ENCODE assay signal across 9 cellular contexts in the genomic region with DNA sequence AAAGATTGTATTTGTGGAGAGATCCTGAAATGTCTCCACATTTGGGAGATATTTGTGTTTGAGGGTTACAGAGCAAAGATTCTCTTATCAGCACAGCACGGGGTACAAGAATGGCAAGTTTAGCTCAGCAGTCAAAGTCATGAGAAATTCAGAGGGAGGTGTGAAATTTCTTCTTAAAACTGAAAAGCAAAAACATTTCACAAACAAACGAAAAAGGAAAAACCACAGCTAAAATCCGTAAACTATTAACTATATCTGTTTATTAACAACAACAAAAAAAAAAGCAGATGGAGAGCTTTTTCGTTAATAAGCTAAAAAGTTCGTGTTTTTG. TPM values are rescaled to one million over a fixed set of nuclear protein-coding genes. Genes with fewer than 3 reads are reported as not detected.
DNase-seq lines count a peak whose midpoint lies in the region; ATAC-seq and TF ChIP-seq lines count a peak whose summit lies in the region.
"Had no signal": no experiment of that assay in that cellular context is flagged by ENCODE, and none has a peak within 500 bp of the region (broad histone marks: within the 10 kb centered on the region; RNA-seq: fewer than 3 reads in every experiment).

No MANE protein-coding gene starts in this region.

- TF ChIP-seq EP300 in suprapubic skin (IDR thresholded peaks at IDR 0.05): no peak

- peak overlapping the region; percentile 55 for H3K4me3 Mint-ChIP-seq in activated naive CD4-positive, alpha-beta T cell treated with anti-CD3 and anti-CD28 coated beads for 36 hours
- H3K4me3 Mint-ChIP-seq in activated T-helper 17 cell treated with anti-CD3 and anti-CD28 coated beads, Interleukin-2, amount 50 U/mL, for 72 hours: peak overlapping the region; percentile 81

- DNase-seq in activated naive CD4-positive, alpha-beta T cell treated with anti-CD3 and anti-CD28 coated beads for 36 hours: no peak
- DNase-seq in activated naive CD4-positive, alpha-beta T cell treated with anti-CD3 and anti-CD28 coated beads, Interleukin-2, amount 50 U/mL, for 16 hours: no peak
- DNase-seq in upper lobe of right lung: no peak
- DNase-seq in left colon: no peak
- no peak for DNase-seq in suprapubic skin (ENCODE audit: low spot score in 2 of 2)
- DNase-seq: midbrain had no signal

- H3K27me3 Mint-ChIP-seq in activated naive CD4-positive, alpha-beta T cell treated with anti-CD3 and anti-CD28 coated beads for 36 hours (ENCODE audit: low read depth): no peaks in the 10 kb centered on the region
- H3K27me3 Mint-ChIP-seq in activated T-helper 17 cell treated with anti-CD3 and anti-CD28 coated beads, Interleukin-2, amount 50 U/mL, for 72 hours: no peaks in the 10 kb centered on the region

- H3K27me3 ChIP-seq in upper lobe of right lung (no peaks in the 10 kb centered on the region), suprapubic skin (no peaks in the 10 kb centered on the region)

- ATAC-seq in HG02981 (IDR thresholded peaks at IDR 0.05; ENCODE audit: unreplicated experiment): peak; percentile 10
- ATAC-seq in activated T-helper 17 cell treated with anti-CD3 and anti-CD28 coated beads, Interleukin-2, amount 50 U/mL, for 72 hours (replicated peaks): peak; percentile 1
- no peak for ATAC-seq in upper lobe of right lung
- no peak for ATAC-seq in left colon
- ATAC-seq in GM21526 (IDR thresholded peaks at IDR 0.05; ENCODE audit: low FRiP score, unreplicated experiment): no peak

- H3K4me1 ChIP-seq in upper lobe of right lung (peaks cover 31% of the 10 kb centered on the region), suprapubic skin (peaks cover 20% of the 10 kb centered on the region)

- H3K27ac Mint-ChIP-seq in activated naive CD4-positive, alpha-beta T cell treated with anti-CD3 and anti-CD28 coated beads for 36 hours: peak overlapping the region; percentile 84
- peak overlapping the region; percentile 98 for H3K27ac Mint-ChIP-seq in activated T-helper 17 cell treated with anti-CD3 and anti-CD28 coated beads, Interleukin-2, amount 50 U/mL, for 72 hours

- WGBS in suprapubic skin: 84% methylated on average over 5 of the region's 5 CpGs

- no peaks in the 10 kb centered on the region for H3K36me3 Mint-ChIP-seq in activated naive CD4-positive, alpha-beta T cell treated with anti-CD3 and anti-CD28 coated beads for 36 hours (ENCODE audit: low read depth)
- H3K36me3 Mint-ChIP-seq in activated T-helper 17 cell treated with anti-CD3 and anti-CD28 coated beads, Interleukin-2, amount 50 U/mL, for 72 hours (ENCODE audit: low read depth): no peaks in the 10 kb centered on the region

- H3K36me3 ChIP-seq in upper lobe of right lung (no peaks in the 10 kb centered on the region), suprapubic skin (no peaks in the 10 kb centered on the region)

- no peaks in the 10 kb centered on the region for H3K9me3 Mint-ChIP-seq in activated naive CD4-positive, alpha-beta T cell treated with anti-CD3 and anti-CD28 coated beads for 36 hours
- no peaks in the 10 kb centered on the region for H3K9me3 Mint-ChIP-seq in activated T-helper 17 cell treated with anti-CD3 and anti-CD28 coated beads, Interleukin-2, amount 50 U/mL, for 72 hours

- TF ChIP-seq POLR2A in suprapubic skin (IDR thresholded peaks at IDR 0.05): no peak

- H3K9me3 ChIP-seq in upper lobe of right lung (no peaks in the 10 kb centered on the region), suprapubic skin (no peaks in the 10 kb centered on the region)

- H3K4me3 ChIP-seq in upper lobe of right lung: no peak overlapping the region
- no peak overlapping the region for H3K4me3 ChIP-seq in suprapubic skin

- H3K27ac ChIP-seq in upper lobe of right lung: peak overlapping the region; percentile 65
- no peak overlapping the region for H3K27ac ChIP-seq in suprapubic skin

- CTCF ChIA-PET in activated naive CD4-positive, alpha-beta T cell treated with anti-CD3 and anti-CD28 coated beads for 36 hours (lab: Charles Lee): interaction anchor here (0.8 to 7.6 kb wide), 19 partner anchors 24 to 471 kb away, joined by 3 to 190 read pairs (median 7); no protein-coding TSS in a partner anchor

- intact Hi-C loops in activated naive CD4-positive, alpha-beta T cell treated with anti-CD3 and anti-CD28 coated beads for 36 hours (cut with micrococcal nuclease): loop anchor here (2.0 to 5.0 kb wide), 2 partner anchors 78 to 576 kb away; no protein-coding TSS in a partner anchor
- intact Hi-C loops in upper lobe of right lung (cut with DNase I) (loop anchor here (10.0 kb wide), 3 partner anchors 206 to 454 kb away; no protein-coding TSS in a partner anchor), left colon (cut with DNase I, micrococcal nuclease) (loop anchor here in 1 of 2 donors (10.0 kb wide), 1 partner anchor 344 kb away; no protein-coding TSS in a partner anchor)

- TF ChIP-seq CTCF in upper lobe of right lung (IDR thresholded peaks at IDR 0.05) (no peak), suprapubic skin (IDR thresholded peaks at IDR 0.05) (no peak)

- peaks cover 80% of the 10 kb centered on the region for H3K4me1 Mint-ChIP-seq in activated naive CD4-positive, alpha-beta T cell treated with anti-CD3 and anti-CD28 coated beads for 36 hours (ENCODE audit: low read depth)
- peaks cover 76% of the 10 kb centered on the region for H3K4me1 Mint-ChIP-seq in activated T-helper 17 cell treated with anti-CD3 and anti-CD28 coated beads, Interleukin-2, amount 50 U/mL, for 72 hours

RNA-seq across cellular contexts. Expression of a gene that starts 41.0 kb away (rescaled TPM):
- 100 to 1,000 TPM; 336 to 338 TPM for total RNA-seq in activated naive CD4-positive, alpha-beta T cell treated with anti-CD3 and anti-CD28 coated beads for 36 hours
- 100 to 1,000 TPM; 309 to 471 TPM for total RNA-seq in activated T-helper 17 cell treated with anti-CD3 and anti-CD28 coated beads, Interleukin-2, amount 50 U/mL, for 72 hours
- total RNA-seq in upper lobe of right lung (121 TPM), left colon (10 to 100 TPM; 23.0 to 38.0 TPM), suprapubic skin (10 to 100 TPM; 21.7 to 42.6 (median 33.7) TPM)

Comparison
In these comparisons a context has a peak if more than half of its experiments do, and no peak if none do; other contexts are left out.
1. ATAC-seq: peak in HG02981 (single experiment) and activated T-helper 17 cell treated with anti-CD3 and anti-CD28 coated beads, Interleukin-2, amount 50 U/mL, for 72 hours (single experiment); none in upper lobe of right lung (single experiment), left colon (single experiment) and GM21526 (single experiment).